In genomic region chr4:114043116-114043515, GRCh38 we compare ENCODE assay signal across 17 cellular contexts.
"Had no signal": no experiment of that assay in that cellular context is flagged by ENCODE, and none has a peak within 500 bp of the region (broad histone marks: within the 10 kb centered on the region; RNA-seq: fewer than 3 reads in every experiment).

No MANE protein-coding gene starts in this region.

- H3K27me3 Mint-ChIP-seq: natural killer cell treated with Interleukin-12 subunit alpha and Interleukin-12 subunit beta and Interleukin-15 and Interleukin-18, amount 100 ng/mL, for 72 hours had no signal

- H3K36me3 Mint-ChIP-seq: activated naive CD8-positive, alpha-beta T cell treated with anti-CD3 and anti-CD28 coated beads, Interleukin-2, amount 10 ng/mL, durations not matched to agents 7 days and 5 days; immature natural killer cell; natural killer cell treated with Interleukin-12 subunit alpha and Interleukin-12 subunit beta and Interleukin-15 and Interleukin-18, amount 100 ng/mL, for 72 hours; stimulated activated memory B cell treated with anti-CD40 and anti-IgM and Interleukin-4, amounts not matched to agents 10 μg/mL and 1 μg/mL and 100 μg/mL, for 72 hours had no signal

- DNase-seq: activated CD4-positive, alpha-beta T cell treated with anti-CD3 and anti-CD28 coated beads, Interleukin-2, amount 50 U/mL, for 4 hours; activated CD4-positive, CD25-positive, alpha-beta regulatory T cell treated with anti-CD3 and anti-CD28 coated beads, Interleukin-2, amount 50 U/mL, for 72 hours; activated gamma-delta T cell treated with Interleukin-2 at 50 U/mL for 16 hours; activated naive CD8-positive, alpha-beta T cell treated with anti-CD3 and anti-CD28 coated beads, Interleukin-2, amount 10 ng/mL, durations not matched to agents 7 days and 5 days; activated T-cell treated with anti-CD3 and anti-CD28 coated beads, Interleukin-2, amount 50 U/mL, for 4 hours; aorta; effector memory CD4-positive, alpha-beta T cell; immature natural killer cell; nucleus accumbens; right lobe of liver; spleen; stimulated activated CD4-positive, alpha-beta T cell treated with anti-CD3 and anti-CD28 coated beads, Interleukin-1b, Interleukin-23, amount 100 ng/mL, for 48 hours; T-helper 9 cell; tibial artery had no signal

- H3K9me3 Mint-ChIP-seq: activated T-cell treated with anti-CD3 and anti-CD28 coated beads, Interleukin-2, amount 50 U/mL, for 4 hours; immature natural killer cell; natural killer cell treated with Interleukin-12 subunit alpha and Interleukin-12 subunit beta and Interleukin-15 and Interleukin-18, amount 100 ng/mL, for 72 hours had no signal

- H3K4me1 Mint-ChIP-seq: stimulated activated memory B cell treated with anti-CD40 and anti-IgM and Interleukin-4, amounts not matched to agents 10 μg/mL and 1 μg/mL and 100 μg/mL, for 72 hours had no signal

- H3K27ac Mint-ChIP-seq: activated naive CD8-positive, alpha-beta T cell treated with anti-CD3 and anti-CD28 coated beads, Interleukin-2, amount 10 ng/mL, durations not matched to agents 7 days and 5 days; natural killer cell treated with Interleukin-12 subunit alpha and Interleukin-12 subunit beta and Interleukin-15 and Interleukin-18, amount 100 ng/mL, for 72 hours; progenitor cell of endocrine pancreas; stimulated activated memory B cell treated with anti-CD40 and anti-IgM and Interleukin-4, amounts not matched to agents 10 μg/mL and 1 μg/mL and 100 μg/mL, for 72 hours had no signal

- H3K4me3 Mint-ChIP-seq: activated naive CD8-positive, alpha-beta T cell treated with anti-CD3 and anti-CD28 coated beads, Interleukin-2, amount 10 ng/mL, durations not matched to agents 7 days and 5 days; activated T-cell treated with anti-CD3 and anti-CD28 coated beads, Interleukin-2, amount 50 U/mL, for 4 hours; immature natural killer cell; natural killer cell treated with Interleukin-12 subunit alpha and Interleukin-12 subunit beta and Interleukin-15 and Interleukin-18, amount 100 ng/mL, for 72 hours; stimulated activated memory B cell treated with anti-CD40 and anti-IgM and Interleukin-4, amounts not matched to agents 10 μg/mL and 1 μg/mL and 100 μg/mL, for 72 hours had no signal
